ENCODE assay signal across 18 cellular contexts in the genomic region with DNA sequence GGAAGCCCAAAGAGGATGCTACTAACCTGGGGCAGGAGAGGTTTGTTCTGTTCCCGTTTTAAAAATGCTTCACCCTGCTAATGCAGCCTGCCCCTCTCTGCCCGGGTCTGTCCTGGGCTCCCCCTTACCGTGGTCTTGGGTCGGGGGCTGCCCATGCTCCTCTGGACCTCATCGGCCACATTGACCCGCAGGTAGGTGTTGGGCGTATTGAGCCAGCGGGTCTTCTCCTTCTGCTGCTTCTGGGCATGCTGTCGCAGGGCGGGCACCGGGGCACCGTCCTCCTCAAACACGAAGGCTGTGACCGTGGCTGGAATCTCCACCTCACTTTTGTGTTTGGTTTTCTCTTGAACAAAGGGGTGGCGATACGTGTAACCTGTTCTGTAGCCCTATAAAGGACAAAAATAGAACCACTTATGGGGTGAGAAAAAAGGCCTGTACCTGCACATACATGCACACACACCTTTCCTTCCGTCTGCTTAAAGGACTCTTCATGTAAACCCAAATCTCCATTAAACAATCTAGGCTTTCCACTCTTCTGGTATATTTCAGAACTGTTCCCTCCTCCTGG.
"Had no signal": no experiment of that assay in that cellular context is flagged by ENCODE, and none has a peak within 500 bp of the region (broad histone marks: within the 10 kb centered on the region; RNA-seq: fewer than 3 reads in every experiment).

No MANE protein-coding gene starts in this region.

- H3K27me3 ChIP-seq: breast epithelium, gastroesophageal sphincter had no signal

- H3K4me3 Mint-ChIP-seq: activated B cell treated with CpG ODN at 0.5 μM for 24 hours; activated CD4-positive, alpha-beta memory T cell treated with anti-CD3 and anti-CD28 coated beads, Interleukin-2, amount 10 ng/mL, durations not matched to agents 7 days and 5 days; activated naive CD4-positive, alpha-beta T cell treated with anti-CD3 and anti-CD28 coated beads, Interleukin-2, amount 10 ng/mL, durations not matched to agents 7 days and 5 days; activated naive CD8-positive, alpha-beta T cell treated with anti-CD3 and anti-CD28 coated beads, Interleukin-2, amount 50 U/mL, for 24 hours; mesothelial cell of epicardium; T-helper 2 cell treated with Interferon-gamma antibody and Interleukin-4, amounts not matched to agents 5 μg/mL and 100 μg/mL, for 36 hours had no signal

- H3K9me3 Mint-ChIP-seq: activated B cell treated with CpG ODN at 0.5 μM for 24 hours; activated CD4-positive, alpha-beta memory T cell treated with anti-CD3 and anti-CD28 coated beads, Interleukin-2, amount 10 ng/mL, durations not matched to agents 7 days and 5 days; activated naive CD4-positive, alpha-beta T cell treated with anti-CD3 and anti-CD28 coated beads, Interleukin-2, amount 10 ng/mL, durations not matched to agents 7 days and 5 days; activated naive CD8-positive, alpha-beta T cell treated with anti-CD3 and anti-CD28 coated beads, Interleukin-2, amount 50 U/mL, for 24 hours; mesothelial cell of epicardium; T-helper 2 cell treated with Interferon-gamma antibody and Interleukin-4, amounts not matched to agents 5 μg/mL and 100 μg/mL, for 36 hours had no signal

- H3K36me3 ChIP-seq: breast epithelium, gastroesophageal sphincter had no signal

- H3K27me3 Mint-ChIP-seq: activated B cell treated with CpG ODN at 0.5 μM for 24 hours; activated naive CD4-positive, alpha-beta T cell treated with anti-CD3 and anti-CD28 coated beads, Interleukin-2, amount 10 ng/mL, durations not matched to agents 7 days and 5 days; activated naive CD8-positive, alpha-beta T cell treated with anti-CD3 and anti-CD28 coated beads, Interleukin-2, amount 50 U/mL, for 24 hours had no signal

- H3K4me3 ChIP-seq: breast epithelium, gastroesophageal sphincter, lung had no signal

- H3K36me3 Mint-ChIP-seq: mesothelial cell of epicardium had no signal

- H3K27ac Mint-ChIP-seq: activated B cell treated with CpG ODN at 0.5 μM for 24 hours; activated CD4-positive, alpha-beta memory T cell treated with anti-CD3 and anti-CD28 coated beads, Interleukin-2, amount 10 ng/mL, durations not matched to agents 7 days and 5 days; activated naive CD4-positive, alpha-beta T cell treated with anti-CD3 and anti-CD28 coated beads, Interleukin-2, amount 10 ng/mL, durations not matched to agents 7 days and 5 days; activated naive CD8-positive, alpha-beta T cell treated with anti-CD3 and anti-CD28 coated beads, Interleukin-2, amount 50 U/mL, for 24 hours; mesothelial cell of epicardium; T-helper 2 cell treated with Interferon-gamma antibody and Interleukin-4, amounts not matched to agents 5 μg/mL and 100 μg/mL, for 36 hours had no signal

- H3K27ac ChIP-seq: breast epithelium, gastroesophageal sphincter had no signal

- DNase-seq: activated B cell treated with CpG ODN at 0.5 μM for 24 hours; activated CD4-positive, alpha-beta memory T cell treated with anti-CD3 and anti-CD28 coated beads, Interleukin-2, amount 10 ng/mL, durations not matched to agents 7 days and 5 days; activated CD4-positive, alpha-beta T cell treated with anti-CD3 and anti-CD28 coated beads for 4 hours; activated effector memory CD4-positive, alpha-beta T cell treated with Interleukin-2 at 50 U/mL for 16 hours; activated naive CD4-positive, alpha-beta T cell treated with anti-CD3 and anti-CD28 coated beads, Interleukin-2, amount 10 ng/mL, durations not matched to agents 7 days and 5 days; activated naive CD8-positive, alpha-beta T cell treated with anti-CD3 and anti-CD28 coated beads, Interleukin-2, amount 50 U/mL, for 24 hours; activated T-cell treated with anti-CD3 and anti-CD28 coated beads, Interleukin-2, amount 50 U/mL, for 48 hours; aorta; cerebellar nuclear complex; effector CD4-positive, alpha-beta T cell; occipital lobe; stimulated activated naive CD4-positive, alpha-beta T cell had no signal

- H3K9me3 ChIP-seq: breast epithelium, gastroesophageal sphincter had no signal

- H3K4me1 Mint-ChIP-seq: activated B cell treated with CpG ODN at 0.5 μM for 24 hours; activated CD4-positive, alpha-beta memory T cell treated with anti-CD3 and anti-CD28 coated beads, Interleukin-2, amount 10 ng/mL, durations not matched to agents 7 days and 5 days; mesothelial cell of epicardium had no signal

- H3K4me1 ChIP-seq: breast epithelium had no signal

- ATAC-seq: activated naive CD8-positive, alpha-beta T cell treated with anti-CD3 and anti-CD28 coated beads, Interleukin-2, amount 50 U/mL, for 24 hours; esophagus mucosa; gastroesophageal sphincter had no signal
